10 cellular contexts compared by ENCODE assay signal in genomic region chr13:112733661-112734379, GRCh38. TPM values are rescaled to one million over a fixed set of nuclear protein-coding genes. Genes with fewer than 3 reads are reported as not detected.
DNase-seq lines count a peak whose midpoint lies in the region; ATAC-seq and TF ChIP-seq lines count a peak whose summit lies in the region.
"Had no signal": no experiment of that assay in that cellular context is flagged by ENCODE, and none has a peak within 500 bp of the region (broad histone marks: within the 10 kb centered on the region; RNA-seq: fewer than 3 reads in every experiment).

No MANE protein-coding gene starts in this region.

- H3K4me1 Mint-ChIP-seq in activated CD4-positive, alpha-beta T cell treated with anti-CD3 and anti-CD28 coated beads, Interleukin-2, amount 10 ng/mL, durations not matched to agents 7 days and 5 days: no peaks in the 10 kb centered on the region

- no peak for ATAC-seq in HG03565 (IDR thresholded peaks at IDR 0.05; ENCODE audit: unreplicated experiment)

- H3K4me2 ChIP-seq in SK-N-SH: peak overlapping the region; percentile 65; the same call in 1 of the 2 replicates

- H3K36me3 Mint-ChIP-seq in activated CD4-positive, alpha-beta T cell treated with anti-CD3 and anti-CD28 coated beads, Interleukin-2, amount 10 ng/mL, durations not matched to agents 7 days and 5 days (ENCODE audit: low read depth): no peaks in the 10 kb centered on the region

- H3F3A ChIP-seq in SK-N-SH (replicated peaks; ENCODE audit: insufficient read depth): peaks cover 13% of the 10 kb centered on the region

- H3K4me3 ChIP-seq in SK-N-SH (ENCODE audit: low read depth in 2 of 2, low read length in 1 of 2): no peak overlapping the region

- no peaks in the 10 kb centered on the region for H3K27me3 ChIP-seq in SK-N-SH (ENCODE audit: insufficient read depth)

- H2AFZ ChIP-seq in SK-N-SH (ENCODE audit: low read depth): no peak overlapping the region; the same call in 1 of the 2 replicates

- no peaks in the 10 kb centered on the region for H3K27me3 Mint-ChIP-seq in activated CD4-positive, alpha-beta T cell treated with anti-CD3 and anti-CD28 coated beads, Interleukin-2, amount 10 ng/mL, durations not matched to agents 7 days and 5 days

- H3K36me3 ChIP-seq in SK-N-SH (replicated peaks in 1 of 2; ENCODE audit: control insufficient read depth in 1 of 2, insufficient read depth in 2 of 2, low read length in 1 of 2): no peaks in the 10 kb centered on the region

- no peak for TF ChIP-seq CTCF in SK-N-SH (IDR thresholded peaks at IDR 0.05)

- DNase-seq in DMS53 (lab: John Stamatoyannopoulos, UW): peak; percentile 83
- DNase-seq in NCI-H1417 (lab: John Stamatoyannopoulos, UW): peak in 2 of 3 experiments; percentile 91 to 99
- peak; percentile 58 for DNase-seq in SK-N-SH
- DNase-seq in left kidney (ENCODE audit: low read depth, low spot score): peak; percentile 47
- DNase-seq in activated CD4-positive, alpha-beta T cell treated with anti-CD3 and anti-CD28 coated beads, Interleukin-2, amount 10 ng/mL, durations not matched to agents 7 days and 5 days: no peak
- DNase-seq in GDM1 (lab: John Stamatoyannopoulos, UW): no peak
- DNase-seq in NCI-H1694 treated with DMSO at 0.1 percent for 48 hours (lab: John Stamatoyannopoulos, UW): no peak
- DNase-seq: MV-4-11 had no signal

- no peaks in the 10 kb centered on the region for H4K20me1 ChIP-seq in SK-N-SH (ENCODE audit: insufficient read depth)

- H3K27ac Mint-ChIP-seq in activated CD4-positive, alpha-beta T cell treated with anti-CD3 and anti-CD28 coated beads, Interleukin-2, amount 10 ng/mL, durations not matched to agents 7 days and 5 days: no peak overlapping the region

- H3K9ac ChIP-seq in SK-N-SH: no peak overlapping the region

- no peaks in the 10 kb centered on the region for H3K9me3 ChIP-seq in SK-N-SH

- TF ChIP-seq EP300 in SK-N-SH (IDR thresholded peaks at IDR 0.05; ENCODE audit: borderline replicate concordance in 1 of 2, low read depth in 1 of 2, low read length in 1 of 2): no peak

- no peak for TF ChIP-seq RAD21 in SK-N-SH (IDR thresholded peaks at IDR 0.05; ENCODE audit: low read length)

- CTCF ChIA-PET in SK-N-SH (lab: Yijun Ruan, JAX): interaction anchor here (0.8 to 1.1 kb wide), 2 partner anchors 10 to 119 kb away, joined by 3 read pairs; no protein-coding TSS in a partner anchor
- CTCF ChIA-PET in activated CD4-positive, alpha-beta T cell treated with anti-CD3 and anti-CD28 coated beads, Interleukin-2, amount 10 ng/mL, durations not matched to agents 7 days and 5 days (lab: Charles Lee): no interaction called here

- H3K27ac ChIP-seq in SK-N-SH (ENCODE audit: low read depth in 2 of 2, low read length in 1 of 2): peak overlapping the region; percentile 56 to 78; a peak in 3 of 4 replicates
- H3K27ac ChIP-seq: epithelial cell of prostate had no signal

- H3K79me2 ChIP-seq in SK-N-SH (ENCODE audit: insufficient read depth): no peaks in the 10 kb centered on the region

- 54% methylated on average over 7 of the region's 7 CpGs for WGBS in SK-N-SH (ENCODE audit: low lambda C conversion rate)

- no peaks in the 10 kb centered on the region for H3K9me2 ChIP-seq in SK-N-SH

- POLR2A ChIA-PET in SK-N-SH (lab: Yijun Ruan, JAX): no interaction called here
- POLR2A ChIA-PET in activated CD4-positive, alpha-beta T cell treated with anti-CD3 and anti-CD28 coated beads, Interleukin-2, amount 10 ng/mL, durations not matched to agents 7 days and 5 days (lab: Charles Lee): no interaction called here

- H3K9me3 Mint-ChIP-seq in activated CD4-positive, alpha-beta T cell treated with anti-CD3 and anti-CD28 coated beads, Interleukin-2, amount 10 ng/mL, durations not matched to agents 7 days and 5 days: no peaks in the 10 kb centered on the region

- peaks cover 10 to 33% of the 10 kb centered on the region in 2 experiments; a peak in 3 of 4 replicates for H3K4me1 ChIP-seq in SK-N-SH (ENCODE audit: control insufficient read depth in 1 of 2, insufficient read depth in 2 of 2, low read depth in 1 of 2, low read length in 1 of 2)

- H3K4me3 Mint-ChIP-seq in activated CD4-positive, alpha-beta T cell treated with anti-CD3 and anti-CD28 coated beads, Interleukin-2, amount 10 ng/mL, durations not matched to agents 7 days and 5 days: no peak overlapping the region

TF ChIP-seq in SK-N-SH, 30 proteins besides CTCF, POLR2A, EP300 and RAD21:
- peak; percentile 30; the same call in 1 of the 2 replicates for TF ChIP-seq TCF12 (IDR thresholded peaks at IDR 0.05)
- no peak for TF ChIP-seq JUND (IDR thresholded peaks at IDR 0.05)
- TF ChIP-seq FOSL2 (IDR thresholded peaks at IDR 0.05; ENCODE audit: borderline replicate concordance, low read depth): no peak
- TF ChIP-seq GATA2 (CRISPR knock-in tag; IDR thresholded peaks at IDR 0.05): peak; percentile 39
- peak; percentile 34 for TF ChIP-seq PBX3 (IDR thresholded peaks at IDR 0.05)
- TF ChIP-seq TEAD4 (IDR thresholded peaks at IDR 0.05; ENCODE audit: borderline replicate concordance, insufficient read depth): no peak
- TF ChIP-seq IRF3 (IDR thresholded peaks at IDR 0.05; ENCODE audit: low read depth, low read length): no peak
- no peak for TF ChIP-seq MAX (IDR thresholded peaks at IDR 0.05; ENCODE audit: low read depth)
TF ChIP-seq in SK-N-SH: peak in this region for 3.

RNA-seq across cellular contexts. Expression of gene ATP11A, which starts 44.0 kb away (rescaled TPM):
- 2.9 and 4.1 TPM in 2 replicates for polyA plus RNA-seq in SK-N-SH (2012; rRNA removed)
- polyA plus RNA-seq in SK-N-SH (2012; cell fraction: cytosol; rRNA removed): 3.0 and 3.8 TPM in 2 replicates
- polyA plus RNA-seq in SK-N-SH (2012; cell fraction: nucleus; rRNA removed): 11.6 and 12.7 TPM in 2 replicates
- total RNA-seq in activated CD4-positive, alpha-beta T cell treated with anti-CD3 and anti-CD28 coated beads, Interleukin-2, amount 10 ng/mL, durations not matched to agents 7 days and 5 days: 10 to 100 TPM; 63.1 to 68.4 TPM

Comparison
In these comparisons a context has a peak if more than half of its experiments do, and no peak if none do; other contexts are left out.
1. DNase-seq: peak in DMS53 (single experiment), NCI-H1417 (2 of 3), SK-N-SH (single experiment) and left kidney (single experiment); none in activated CD4-positive, alpha-beta T cell treated with anti-CD3 and anti-CD28 coated beads, Interleukin-2, amount 10 ng/mL, durations not matched to agents 7 days and 5 days (single experiment), GDM1 (single experiment) and NCI-H1694 treated with DMSO at 0.1 percent for 48 hours (single experiment).